1 cellular context compared by ENCODE assay signal in the genomic region with DNA sequence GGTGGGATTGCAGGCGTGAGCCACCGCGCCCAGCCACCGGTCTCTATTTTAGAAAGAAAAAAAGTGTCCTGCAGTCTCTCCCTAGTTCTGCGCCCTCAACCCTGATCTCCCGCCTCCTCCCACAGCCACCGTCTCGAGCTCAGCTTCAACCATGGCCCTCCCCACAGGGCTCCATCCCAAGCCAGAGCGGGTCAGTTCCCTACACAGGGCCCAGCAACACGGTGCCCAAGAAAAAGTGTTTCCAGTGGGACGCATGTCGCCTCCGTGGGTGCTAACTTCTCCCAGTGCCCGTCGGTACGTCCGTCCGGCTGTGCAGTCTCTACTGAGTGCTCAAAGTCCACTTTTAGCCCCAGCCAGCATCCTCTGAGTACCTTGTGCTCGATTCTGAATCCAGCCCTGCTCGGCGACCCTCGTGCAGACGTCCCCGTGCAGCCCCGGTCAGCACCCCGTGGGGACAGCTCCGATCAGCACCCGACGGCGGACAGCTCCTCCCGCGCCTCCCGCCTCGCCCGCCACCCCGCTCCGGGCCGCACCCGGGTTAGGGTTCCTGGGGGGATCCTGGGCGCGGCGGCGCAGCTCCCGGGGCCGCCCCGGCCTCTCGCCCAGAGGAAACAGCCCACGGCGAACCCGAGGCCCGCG.
TF ChIP-seq lines count a peak whose summit lies in the region.

No MANE protein-coding gene starts in this region.

TF ChIP-seq in HepG2, 621 proteins besides CTCF, POLR2A, EP300 and RAD21 (continued from another document and continues in another):
- TF ChIP-seq, protein P1, sequence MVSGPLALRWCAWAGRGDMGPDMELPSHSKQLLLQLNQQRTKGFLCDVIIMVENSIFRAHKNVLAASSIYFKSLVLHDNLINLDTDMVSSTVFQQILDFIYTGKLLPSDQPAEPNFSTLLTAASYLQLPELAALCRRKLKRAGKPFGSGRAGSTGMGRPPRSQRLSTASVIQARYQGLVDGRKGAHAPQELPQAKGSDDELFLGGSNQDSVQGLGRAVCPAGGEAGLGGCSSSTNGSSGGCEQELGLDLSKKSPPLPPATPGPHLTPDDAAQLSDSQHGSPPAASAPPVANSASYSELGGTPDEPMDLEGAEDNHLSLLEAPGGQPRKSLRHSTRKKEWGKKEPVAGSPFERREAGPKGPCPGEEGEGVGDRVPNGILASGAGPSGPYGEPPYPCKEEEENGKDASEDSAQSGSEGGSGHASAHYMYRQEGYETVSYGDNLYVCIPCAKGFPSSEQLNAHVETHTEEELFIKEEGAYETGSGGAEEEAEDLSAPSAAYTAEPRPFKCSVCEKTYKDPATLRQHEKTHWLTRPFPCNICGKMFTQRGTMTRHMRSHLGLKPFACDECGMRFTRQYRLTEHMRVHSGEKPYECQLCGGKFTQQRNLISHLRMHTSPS (CRISPR knock-in tag; IDR thresholded peaks at IDR 0.05; ENCODE audit: low read depth), result peak; percentile 72; the same call in 1 of the 2 replicates
- peak; percentile 99 for TF ChIP-seq DNMT3B (CRISPR knock-in tag; conservative IDR thresholded peaks at IDR 0.05)
- no peak for TF ChIP-seq ZNF282 (IDR thresholded peaks at IDR 0.05; ENCODE audit: partially characterized antibody)
- peak; percentile 96; the same call in 1 of the 2 replicates for TF ChIP-seq ZNF318 (CRISPR knock-in tag; IDR thresholded peaks at IDR 0.05)
- no peak for TF ChIP-seq GTF2F1 (IDR thresholded peaks at IDR 0.05; ENCODE audit: low read length)
- TF ChIP-seq SMARCC2 (IDR thresholded peaks at IDR 0.05), result no peak
- peak; percentile 78 for TF ChIP-seq SAFB2 (CRISPR knock-in tag; IDR thresholded peaks at IDR 0.05; ENCODE audit: borderline replicate concordance, low read depth)
- TF ChIP-seq, protein P2, sequence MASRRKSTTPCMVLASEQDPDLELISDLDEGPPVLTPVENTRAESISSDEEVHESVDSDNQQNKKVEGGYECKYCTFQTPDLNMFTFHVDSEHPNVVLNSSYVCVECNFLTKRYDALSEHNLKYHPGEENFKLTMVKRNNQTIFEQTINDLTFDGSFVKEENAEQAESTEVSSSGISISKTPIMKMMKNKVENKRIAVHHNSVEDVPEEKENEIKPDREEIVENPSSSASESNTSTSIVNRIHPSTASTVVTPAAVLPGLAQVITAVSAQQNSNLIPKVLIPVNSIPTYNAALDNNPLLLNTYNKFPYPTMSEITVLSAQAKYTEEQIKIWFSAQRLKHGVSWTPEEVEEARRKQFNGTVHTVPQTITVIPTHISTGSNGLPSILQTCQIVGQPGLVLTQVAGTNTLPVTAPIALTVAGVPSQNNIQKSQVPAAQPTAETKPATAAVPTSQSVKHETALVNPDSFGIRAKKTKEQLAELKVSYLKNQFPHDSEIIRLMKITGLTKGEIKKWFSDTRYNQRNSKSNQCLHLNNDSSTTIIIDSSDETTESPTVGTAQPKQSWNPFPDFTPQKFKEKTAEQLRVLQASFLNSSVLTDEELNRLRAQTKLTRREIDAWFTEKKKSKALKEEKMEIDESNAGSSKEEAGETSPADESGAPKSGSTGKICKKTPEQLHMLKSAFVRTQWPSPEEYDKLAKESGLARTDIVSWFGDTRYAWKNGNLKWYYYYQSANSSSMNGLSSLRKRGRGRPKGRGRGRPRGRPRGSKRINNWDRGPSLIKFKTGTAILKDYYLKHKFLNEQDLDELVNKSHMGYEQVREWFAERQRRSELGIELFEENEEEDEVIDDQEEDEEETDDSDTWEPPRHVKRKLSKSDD (CRISPR knock-in tag; IDR thresholded peaks at IDR 0.05; ENCODE audit: low read depth), result peak; percentile 94; the same call in 1 of the 2 replicates
- TF ChIP-seq ATF6 (CRISPR knock-in tag; conservative IDR thresholded peaks at IDR 0.05), result peak; percentile 98
- no peak for TF ChIP-seq DPF2 (CRISPR knock-in tag; IDR thresholded peaks at IDR 0.05; ENCODE audit: borderline replicate concordance, low read depth)
- TF ChIP-seq NR2F6 (IDR thresholded peaks at IDR 0.05), result no peak
- TF ChIP-seq NR2F6 (CRISPR knock-in tag; IDR thresholded peaks at IDR 0.05), result peak; percentile 79
- TF ChIP-seq SNAPC5 (CRISPR knock-in tag; IDR thresholded peaks at IDR 0.05; ENCODE audit: borderline replicate concordance), result peak; percentile 94
- TF ChIP-seq TBP (CRISPR knock-in tag; IDR thresholded peaks at IDR 0.05), result no peak
- peak; percentile 98 for TF ChIP-seq KLF12 (CRISPR knock-in tag; IDR thresholded peaks at IDR 0.05; ENCODE audit: borderline replicate concordance)
- peak; percentile 99 for TF ChIP-seq CERS6 (CRISPR knock-in tag; IDR thresholded peaks at IDR 0.05)
- TF ChIP-seq ATF7-NPFF (CRISPR knock-in tag; IDR thresholded peaks at IDR 0.05; ENCODE audit: low read depth), result peak; percentile 99
- TF ChIP-seq DR1 (CRISPR knock-in tag; IDR thresholded peaks at IDR 0.05), result peak; percentile 77; the same call in 1 of the 2 replicates
- no peak for TF ChIP-seq PTBP1 (IDR thresholded peaks at IDR 0.05; ENCODE audit: low read depth, low read length, poor library complexity, severe bottlenecking)
- no peak for TF ChIP-seq AGO2 (optimal IDR thresholded peaks at IDR 0.05; ENCODE audit: low read depth, low read length)
- TF ChIP-seq MLX (CRISPR knock-in tag; IDR thresholded peaks at IDR 0.05), result peak; percentile 69; the same call in 1 of the 2 replicates
- peak; percentile 100 for TF ChIP-seq ZNF232 (CRISPR knock-in tag; IDR thresholded peaks at IDR 0.05; ENCODE audit: borderline replicate concordance)
- TF ChIP-seq, protein P3, sequence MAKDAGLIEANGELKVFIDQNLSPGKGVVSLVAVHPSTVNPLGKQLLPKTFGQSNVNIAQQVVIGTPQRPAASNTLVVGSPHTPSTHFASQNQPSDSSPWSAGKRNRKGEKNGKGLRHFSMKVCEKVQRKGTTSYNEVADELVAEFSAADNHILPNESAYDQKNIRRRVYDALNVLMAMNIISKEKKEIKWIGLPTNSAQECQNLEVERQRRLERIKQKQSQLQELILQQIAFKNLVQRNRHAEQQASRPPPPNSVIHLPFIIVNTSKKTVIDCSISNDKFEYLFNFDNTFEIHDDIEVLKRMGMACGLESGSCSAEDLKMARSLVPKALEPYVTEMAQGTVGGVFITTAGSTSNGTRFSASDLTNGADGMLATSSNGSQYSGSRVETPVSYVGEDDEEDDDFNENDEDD (CRISPR knock-in tag; IDR thresholded peaks at IDR 0.05; ENCODE audit: borderline replicate concordance), result peak; percentile 58; the same call in 1 of the 2 replicates
- no peak for TF ChIP-seq ZNF34 (CRISPR knock-in tag; IDR thresholded peaks at IDR 0.05; ENCODE audit: borderline replicate concordance)
- TF ChIP-seq ZNF567 (CRISPR knock-in tag; IDR thresholded peaks at IDR 0.05; ENCODE audit: borderline replicate concordance), result no peak
- peak; percentile 37; the same call in 1 of the 2 replicates for TF ChIP-seq NR2C2 (CRISPR knock-in tag; IDR thresholded peaks at IDR 0.05; ENCODE audit: borderline replicate concordance)
- TF ChIP-seq ZNF280D (CRISPR knock-in tag; IDR thresholded peaks at IDR 0.05), result peak; percentile 98
- TF ChIP-seq TCF7L2 (IDR thresholded peaks at IDR 0.05; ENCODE audit: low read depth, low read length), result no peak
